In genomic region chr7:100611983-100612729, GRCh38 we compare ENCODE assay signal across 8 cellular contexts. TPM values are rescaled to one million over a fixed set of nuclear protein-coding genes. Genes with fewer than 3 reads are reported as not detected.
DNase-seq lines count a peak whose midpoint lies in the region; ATAC-seq, FAIRE-seq and TF ChIP-seq lines count a peak whose summit lies in the region.

Gene MOSPD3, plus strand, starts transcription at chr7:100612540. Its CDS starts 252 bp downstream, at chr7:100612792.

- peak within 1 kb of the TSS; percentile 95 for H3K4me3 Mint-ChIP-seq in chondrocyte (ENCODE audit: unreplicated experiment)

- H3K27ac ChIP-seq in keratinocyte (ENCODE audit: control insufficient read depth, insufficient read depth, low read length), result peak within 1 kb of the TSS; percentile 87

- no peaks in the 10 kb centered on the region for H3K9me3 Mint-ChIP-seq in chondrocyte (ENCODE audit: low read depth)

- H3K4me1 Mint-ChIP-seq in chondrocyte (ENCODE audit: low read depth), result peaks cover 14% of the 10 kb centered on the region

- H4K20me1 ChIP-seq in keratinocyte (ENCODE audit: control insufficient read depth, extremely low read depth, insufficient read depth, low read length), result no peaks in the 10 kb centered on the region

- FAIRE-seq in keratinocyte (lab: Jason Lieb, UNC), result peak; percentile 97

- H3K9ac ChIP-seq in keratinocyte (ENCODE audit: control insufficient read depth, extremely low read depth, insufficient read depth, low read length), result peak within 1 kb of the TSS; percentile 86

- peak; percentile 92 for TF ChIP-seq POLR2A in GM19193 (IDR thresholded peaks at IDR 0.05; ENCODE audit: extremely low read depth, insufficient read depth, insufficient read length)

- ATAC-seq in HG03439 (IDR thresholded peaks at IDR 0.05; ENCODE audit: unreplicated experiment), result peak; percentile 92

- peak within 1 kb of the TSS; percentile 100 for H3K27ac Mint-ChIP-seq in chondrocyte (ENCODE audit: unreplicated experiment)

- peaks cover 9% of the 10 kb centered on the region for H3K4me1 ChIP-seq in keratinocyte (ENCODE audit: control insufficient read depth, extremely low read depth, insufficient read depth, low read length)

- dilution Hi-C loops in keratinocyte (cut with MboI; ENCODE audit: extremely low pct_ligation_motif_present, low sequenced_read_pairs), result no loop called here

- H3K4me2 ChIP-seq in keratinocyte (ENCODE audit: control insufficient read depth, extremely low read depth, insufficient read depth, low read depth, low read length), result peak within 1 kb of the TSS; percentile 88

- no peaks in the 10 kb centered on the region for H3K9me1 ChIP-seq in keratinocyte (ENCODE audit: control insufficient read depth, extremely low read depth, insufficient read depth, low read length)

- peak within 1 kb of the TSS; percentile 99 for H2AFZ ChIP-seq in keratinocyte (ENCODE audit: control insufficient read depth, low read length)

- H3K79me2 ChIP-seq in keratinocyte (ENCODE audit: control insufficient read depth, insufficient read depth, low read length), result no peaks in the 10 kb centered on the region

- no peaks in the 10 kb centered on the region for H3K27me3 ChIP-seq in keratinocyte (ENCODE audit: control insufficient read depth, extremely low read depth, insufficient read depth, low read length)

- H3K27me3 Mint-ChIP-seq in chondrocyte (ENCODE audit: low read depth), result no peaks in the 10 kb centered on the region

- no peaks in the 10 kb centered on the region for H3K36me3 ChIP-seq in keratinocyte (ENCODE audit: control insufficient read depth in 2 of 2, extremely low read depth in 1 of 2, insufficient read depth in 2 of 2, low read length in 2 of 2)

- DNase-seq in Ammon's horn (ENCODE audit: low spot score), result peak; percentile 100
- peak; percentile 94 for DNase-seq in NCI-H510A treated with DMSO at 0.1 percent for 48 hours (lab: John Stamatoyannopoulos, UW)
- DNase-seq in activated CD4-positive, alpha-beta T cell treated with anti-CD3 and anti-CD28 coated beads for 24 hours (ENCODE audit: low read depth in 2 of 2), result peak; percentile 97 to 98
- peak; percentile 99 for DNase-seq in chondrocyte (ENCODE audit: low spot score)
- peak; percentile 92 for DNase-seq in keratinocyte (ENCODE audit: low read depth, low spot score)
- DNase-seq in stimulated activated CD4-positive, alpha-beta T cell treated with anti-CD3 and anti-CD28 coated beads, Interleukin-15, amount 100 ng/mL, for 1 hour (ENCODE audit: low read depth in 1 of 2, low spot score in 1 of 2), result peak; percentile 96 to 97

- H3K4me3 ChIP-seq in keratinocyte (ENCODE audit: control insufficient read depth in 2 of 3, extremely low read depth in 1 of 3, insufficient read depth in 2 of 3, low read depth in 1 of 3, low read length in 3 of 3), result peak within 1 kb of the TSS; percentile 58 to 92 (median 90)

- H3K9me3 ChIP-seq in keratinocyte (ENCODE audit: control insufficient read depth, low read depth, low read length), result no peaks in the 10 kb centered on the region

- TF ChIP-seq CTCF in chondrocyte (IDR thresholded peaks at IDR 0.05), result no peak
- no peak for TF ChIP-seq CTCF in keratinocyte (optimal IDR thresholded peaks at IDR 0.05 in 1 of 3, IDR thresholded peaks at IDR 0.05 in 1 of 3, conservative IDR thresholded peaks at IDR 0.05 in 1 of 3; ENCODE audit: extremely low read depth in 1 of 3, insufficient read depth in 2 of 3, low read length in 3 of 3)

- peaks cover 3% of the 10 kb centered on the region for H3K36me3 Mint-ChIP-seq in chondrocyte (ENCODE audit: low read depth)

RNA-seq across cellular contexts. Expression of gene MOSPD3, which starts in this region (rescaled TPM):
- total RNA-seq in chondrocyte, result 13.9 to 17.5 TPM (median 17.3 TPM) in 3 replicates
- 4.1 to 17.0 TPM (median 5.5 TPM) in 3 replicates for polyA plus RNA-seq in keratinocyte
- 1.7 TPM for polyA plus RNA-seq in keratinocyte (2011; ENCODE audit: low read depth)
- 4.6 and 8.9 TPM in 2 replicates for polyA plus RNA-seq in keratinocyte (2011; cell fraction: cytosol; rRNA removed)
- polyA plus RNA-seq in keratinocyte (2011; cell fraction: nucleus; rRNA removed), result 6.3 and 7.3 TPM in 2 replicates
- 17.0 TPM in 2 replicates for polyA plus RNA-seq in keratinocyte (2012; ENCODE audit: low replicate concordance)
- polyA minus RNA-seq in keratinocyte, result 0.90 to 24.8 TPM (median 3.7 TPM) in 3 replicates
- polyA minus RNA-seq in keratinocyte (2011; cell fraction: cytosol; rRNA and poly(A)+ RNA removed), result 7.3 TPM
- 1.6 and 2.4 TPM in 2 replicates for polyA minus RNA-seq in keratinocyte (2011; cell fraction: nucleus; rRNA and poly(A)+ RNA removed)

Comparison
In these comparisons a context has a peak if more than half of its experiments do, and no peak if none do; other contexts are left out.
1. Peak in every context shown above with its lines: DNase-seq, ATAC-seq, H3K4me3 ChIP-seq and H3K27ac ChIP-seq.